In genomic region chr4:55291227-55291629, GRCh38 we compare ENCODE assay signal across 1 cellular context.
TF ChIP-seq lines count a peak whose summit lies in the region.

No MANE protein-coding gene starts in this region.

TF ChIP-seq in H1, 55 proteins besides CTCF, POLR2A, EP300 and RAD21 (continued from another document):
- TF ChIP-seq CHD7 (IDR thresholded peaks at IDR 0.05; ENCODE audit: insufficient replicate concordance, low read length) (no peak), POLR2AphosphoS5 (IDR thresholded peaks at IDR 0.05; ENCODE audit: low read depth, low read length) (no peak), CREB1 (IDR thresholded peaks at IDR 0.05) (no peak), BCL11A (IDR thresholded peaks at IDR 0.05; ENCODE audit: low read depth in 2 of 2, low read length in 2 of 2) (no peak)
